Comparison of ENCODE assay signal across 11 cellular contexts in the genomic region with DNA sequence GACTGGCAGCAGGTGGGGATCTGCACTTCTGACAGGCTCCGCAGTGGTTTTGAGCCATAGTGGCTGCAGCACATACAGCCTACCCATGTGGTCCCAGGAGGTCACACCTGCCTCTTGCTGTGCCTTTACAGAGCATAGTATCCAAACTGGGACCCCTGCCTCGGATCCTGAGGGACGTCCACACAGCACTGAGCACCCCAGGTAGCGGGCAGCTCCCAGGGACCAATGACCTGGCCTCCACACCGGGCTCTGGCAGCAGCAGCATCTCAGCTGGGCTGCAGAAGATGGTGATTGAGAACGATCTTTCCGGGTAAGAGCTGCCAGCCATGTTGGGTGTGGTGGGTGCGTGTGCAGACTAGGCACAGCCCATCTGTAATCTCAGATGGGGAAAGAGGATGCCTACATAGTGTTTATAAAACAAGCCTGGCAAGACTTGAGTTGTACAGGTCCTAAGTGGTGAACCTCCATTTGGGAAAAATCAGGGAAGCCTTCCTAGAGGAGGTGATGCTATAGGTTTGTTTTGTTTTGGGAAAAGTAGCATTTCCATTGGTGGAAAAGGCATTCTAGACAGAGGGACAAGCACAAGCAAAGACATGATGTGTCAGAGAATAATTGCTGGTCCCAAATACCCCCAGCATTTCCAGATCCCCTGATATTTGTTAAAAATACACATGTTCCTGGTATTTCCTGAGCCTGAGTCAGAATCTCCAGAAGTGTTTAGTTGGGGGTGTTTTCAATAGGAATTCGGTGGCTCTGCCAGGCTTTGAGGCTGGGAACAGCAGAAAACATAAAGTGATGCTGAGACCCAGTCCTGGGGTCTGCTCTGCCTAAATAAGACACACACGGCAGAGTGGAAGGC.
A peak's percentile ranks its signal among the peaks of the same experiment; 100 is the strongest.
DNase-seq lines count a peak whose midpoint lies in the region; ATAC-seq and TF ChIP-seq lines count a peak whose summit lies in the region.
"Had no signal": no experiment of that assay in that cellular context is flagged by ENCODE, and none has a peak within 500 bp of the region (broad histone marks: within the 10 kb centered on the region; RNA-seq: fewer than 3 reads in every experiment).

No MANE protein-coding gene starts in this region.

- intact Hi-C loops in lower lobe of right lung (cut with DNase I) (no loop called here), vagina (cut with DNase I) (no loop called here)

- TF ChIP-seq CTCF in lower lobe of right lung (IDR thresholded peaks at IDR 0.05) (no peak), vagina (IDR thresholded peaks at IDR 0.05) (no peak)

- peaks cover 2% of the 10 kb centered on the region for H3K4me1 ChIP-seq in lower lobe of right lung
- H3K4me1 ChIP-seq in vagina, result peaks cover 1% of the 10 kb centered on the region

- no peak for ATAC-seq in lower lobe of right lung
- ATAC-seq in GM21390 (IDR thresholded peaks at IDR 0.05; ENCODE audit: unreplicated experiment), result no peak
- ATAC-seq: T-helper 17 cell had no signal

- no peaks in the 10 kb centered on the region for H3K9me3 ChIP-seq in lower lobe of right lung
- H3K9me3 ChIP-seq in vagina, result no peaks in the 10 kb centered on the region

- H3K27me3 ChIP-seq in lower lobe of right lung (ENCODE audit: low read depth), result no peaks in the 10 kb centered on the region
- no peaks in the 10 kb centered on the region for H3K27me3 ChIP-seq in vagina

- DNase-seq in HCEC 1CT (peak; percentile 83), caudate nucleus (lab: John Stamatoyannopoulos, UW) (no peak), lower lobe of right lung (peak; percentile 34), vagina (ENCODE audit: extremely low spot score in 2 of 2) (no peak), DMS53 (lab: John Stamatoyannopoulos, UW) (no peak)
- DNase-seq in stimulated activated CD4-positive, alpha-beta T cell treated with anti-CD3 and anti-CD28 coated beads, Interleukin-2, amount 100 ng/mL, for 24 hours, result no peak
- DNase-seq: activated naive CD4-positive, alpha-beta T cell; DND-41 had no signal

- H3K4me3 ChIP-seq in lower lobe of right lung (no peak overlapping the region), vagina (no peak overlapping the region)
- H3K4me3 ChIP-seq: lung had no signal

- H3K27ac ChIP-seq in caudate nucleus (ENCODE audit: low read depth, low read length), result peak overlapping the region; percentile 89
- no peak overlapping the region for H3K27ac ChIP-seq in lower lobe of right lung
- H3K27ac ChIP-seq in vagina, result peak overlapping the region; percentile 58

- no peak for TF ChIP-seq POLR2A in vagina (IDR thresholded peaks at IDR 0.05)

- H3K36me3 ChIP-seq in lower lobe of right lung (peaks cover 97% of the 10 kb centered on the region), vagina (peaks cover 0 to 74% of the 10 kb centered on the region in 2 donors)

Comparison
In these comparisons a context has a peak if more than half of its experiments do, and no peak if none do; other contexts are left out.
1. DNase-seq: peak in HCEC 1CT (single experiment) and lower lobe of right lung (single experiment); none in caudate nucleus (0 of 61), vagina (0 of 2), DMS53 (single experiment) and stimulated activated CD4-positive, alpha-beta T cell treated with anti-CD3 and anti-CD28 coated beads, Interleukin-2, amount 100 ng/mL, for 24 hours (0 of 2).